12 cellular contexts compared by ENCODE assay signal in genomic region chr22:23270212-23270733, GRCh38.
DNase-seq lines count a peak whose midpoint lies in the region; ATAC-seq and TF ChIP-seq lines count a peak whose summit lies in the region.
"Had no signal": no experiment of that assay in that cellular context is flagged by ENCODE, and none has a peak within 500 bp of the region (broad histone marks: within the 10 kb centered on the region; RNA-seq: fewer than 3 reads in every experiment).

No MANE protein-coding gene starts in this region.

- H3K27me3 Mint-ChIP-seq in activated CD8-positive, alpha-beta T cell treated with anti-CD3 and anti-CD28 coated beads for 36 hours: no peaks in the 10 kb centered on the region
- no peaks in the 10 kb centered on the region for H3K27me3 Mint-ChIP-seq in activated CD8-positive, alpha-beta T cell treated with anti-CD3 and anti-CD28 coated beads, Interleukin-2, amount 10 ng/mL, durations not matched to agents 7 days and 5 days (ENCODE audit: low read depth)
- no peaks in the 10 kb centered on the region for H3K27me3 Mint-ChIP-seq in activated T-helper 17 cell treated with anti-CD3 and anti-CD28 coated beads, Interleukin-2, amount 50 U/mL, for 72 hours
- H3K27me3 Mint-ChIP-seq: T-helper 17 cell had no signal

- H3K4me1 Mint-ChIP-seq in activated CD8-positive, alpha-beta T cell treated with anti-CD3 and anti-CD28 coated beads for 36 hours (ENCODE audit: low read depth): no peaks in the 10 kb centered on the region
- H3K4me1 Mint-ChIP-seq in activated CD8-positive, alpha-beta T cell treated with anti-CD3 and anti-CD28 coated beads, Interleukin-2, amount 10 ng/mL, durations not matched to agents 7 days and 5 days (ENCODE audit: low read depth): peaks cover 14% of the 10 kb centered on the region
- no peaks in the 10 kb centered on the region for H3K4me1 Mint-ChIP-seq in activated T-helper 17 cell treated with anti-CD3 and anti-CD28 coated beads, Interleukin-2, amount 50 U/mL, for 72 hours

- TF ChIP-seq EP300 in upper lobe of left lung (IDR thresholded peaks at IDR 0.05): no peak

- H3K9me3 Mint-ChIP-seq in activated CD8-positive, alpha-beta T cell treated with anti-CD3 and anti-CD28 coated beads for 36 hours: no peaks in the 10 kb centered on the region
- H3K9me3 Mint-ChIP-seq in activated CD8-positive, alpha-beta T cell treated with anti-CD3 and anti-CD28 coated beads, Interleukin-2, amount 10 ng/mL, durations not matched to agents 7 days and 5 days (ENCODE audit: insufficient read depth): no peaks in the 10 kb centered on the region
- no peaks in the 10 kb centered on the region for H3K9me3 Mint-ChIP-seq in activated T-helper 17 cell treated with anti-CD3 and anti-CD28 coated beads, Interleukin-2, amount 50 U/mL, for 72 hours

- WGBS in upper lobe of left lung, 2 donors: 61 to 64% methylated on average over 8 of the region's 8 CpGs

- no peak for TF ChIP-seq POLR2A in upper lobe of left lung (IDR thresholded peaks at IDR 0.05)

- H3K27me3 ChIP-seq in stomach smooth muscle (ENCODE audit: control insufficient read depth in 1 of 2, insufficient read depth in 2 of 2, low read length in 2 of 2): no peaks in the 10 kb centered on the region
- no peaks in the 10 kb centered on the region for H3K27me3 ChIP-seq in upper lobe of left lung

- no peak overlapping the region for H3K4me3 Mint-ChIP-seq in activated CD8-positive, alpha-beta T cell treated with anti-CD3 and anti-CD28 coated beads for 36 hours
- no peak overlapping the region for H3K4me3 Mint-ChIP-seq in activated CD8-positive, alpha-beta T cell treated with anti-CD3 and anti-CD28 coated beads, Interleukin-2, amount 10 ng/mL, durations not matched to agents 7 days and 5 days
- no peak overlapping the region for H3K4me3 Mint-ChIP-seq in activated T-helper 17 cell treated with anti-CD3 and anti-CD28 coated beads, Interleukin-2, amount 50 U/mL, for 72 hours
- H3K4me3 Mint-ChIP-seq: T-helper 17 cell had no signal

- POLR2A ChIA-PET in activated CD8-positive, alpha-beta T cell treated with anti-CD3 and anti-CD28 coated beads for 36 hours (lab: Charles Lee): no interaction called here
- POLR2A ChIA-PET in activated CD8-positive, alpha-beta T cell treated with anti-CD3 and anti-CD28 coated beads, Interleukin-2, amount 10 ng/mL, durations not matched to agents 7 days and 5 days (lab: Charles Lee): no interaction called here

- no peak for DNase-seq in activated CD8-positive, alpha-beta T cell treated with anti-CD3 and anti-CD28 coated beads for 36 hours
- DNase-seq in activated CD8-positive, alpha-beta T cell treated with anti-CD3 and anti-CD28 coated beads, Interleukin-2, amount 10 ng/mL, durations not matched to agents 7 days and 5 days: no peak
- DNase-seq in iPS-NIHi11 (ENCODE audit: low spot score): peak; percentile 38
- DNase-seq in upper lobe of left lung: no peak
- DNase-seq in Right ventricle myocardium inferior (ENCODE audit: missing footprints): no peak
- DNase-seq: GF-D8, NCI-H1436 treated with DMSO at 0.1 percent for 48 hours, T-helper 17 cell had no signal

- H3K9me3 ChIP-seq in stomach smooth muscle (ENCODE audit: control insufficient read depth in 2 of 2, low read length in 2 of 2): no peaks in the 10 kb centered on the region
- no peaks in the 10 kb centered on the region for H3K9me3 ChIP-seq in upper lobe of left lung

- no peak for TF ChIP-seq CTCF in activated CD8-positive, alpha-beta T cell treated with anti-CD3 and anti-CD28 coated beads for 36 hours (IDR thresholded peaks at IDR 0.05)
- no peak for TF ChIP-seq CTCF in upper lobe of left lung (IDR thresholded peaks at IDR 0.05)

- H3K36me3 Mint-ChIP-seq in activated CD8-positive, alpha-beta T cell treated with anti-CD3 and anti-CD28 coated beads for 36 hours (ENCODE audit: low read depth): peaks cover 6% of the 10 kb centered on the region
- H3K36me3 Mint-ChIP-seq in activated CD8-positive, alpha-beta T cell treated with anti-CD3 and anti-CD28 coated beads, Interleukin-2, amount 10 ng/mL, durations not matched to agents 7 days and 5 days (ENCODE audit: low read depth): peaks cover 3% of the 10 kb centered on the region
- peaks cover 64% of the 10 kb centered on the region for H3K36me3 Mint-ChIP-seq in activated T-helper 17 cell treated with anti-CD3 and anti-CD28 coated beads, Interleukin-2, amount 50 U/mL, for 72 hours (ENCODE audit: low read depth)

- peaks cover 41 to 59% of the 10 kb centered on the region in 2 donors for H3K36me3 ChIP-seq in stomach smooth muscle (ENCODE audit: control insufficient read depth in 2 of 2, insufficient read depth in 2 of 2, low read length in 2 of 2)
- peaks cover 0 to 83% (median 51%) of the 10 kb centered on the region in 4 donors for H3K36me3 ChIP-seq in upper lobe of left lung

- CTCF ChIA-PET in activated CD8-positive, alpha-beta T cell treated with anti-CD3 and anti-CD28 coated beads for 36 hours (lab: Charles Lee): interaction anchor here (1.4 to 2.3 kb wide), 2 partner anchors 12 to 93 kb away, joined by 5 to 7 read pairs; no protein-coding TSS in a partner anchor
- CTCF ChIA-PET in activated CD8-positive, alpha-beta T cell treated with anti-CD3 and anti-CD28 coated beads, Interleukin-2, amount 10 ng/mL, durations not matched to agents 7 days and 5 days (lab: Charles Lee): interaction anchor here (1.3 to 2.2 kb wide), 2 partner anchors 14 to 20 kb away, joined by 4 read pairs; no protein-coding TSS in a partner anchor

- intact Hi-C loops in activated CD8-positive, alpha-beta T cell treated with anti-CD3 and anti-CD28 coated beads for 36 hours (cut with micrococcal nuclease): no loop called here
- intact Hi-C loops in Right ventricle myocardium inferior (cut with DNase I): no loop called here

- peak overlapping the region; percentile 21 for H3K27ac Mint-ChIP-seq in activated CD8-positive, alpha-beta T cell treated with anti-CD3 and anti-CD28 coated beads for 36 hours
- no peak overlapping the region for H3K27ac Mint-ChIP-seq in activated CD8-positive, alpha-beta T cell treated with anti-CD3 and anti-CD28 coated beads, Interleukin-2, amount 10 ng/mL, durations not matched to agents 7 days and 5 days
- H3K27ac Mint-ChIP-seq in activated T-helper 17 cell treated with anti-CD3 and anti-CD28 coated beads, Interleukin-2, amount 50 U/mL, for 72 hours: peak overlapping the region; percentile 48

- H3K4me1 ChIP-seq in stomach smooth muscle (ENCODE audit: control insufficient read depth, insufficient read depth, low read length) (peaks cover 18% of the 10 kb centered on the region), upper lobe of left lung (no peaks in the 10 kb centered on the region)

- ATAC-seq in activated CD8-positive, alpha-beta T cell treated with anti-CD3 and anti-CD28 coated beads for 36 hours: no peak
- ATAC-seq in activated CD8-positive, alpha-beta T cell treated with anti-CD3 and anti-CD28 coated beads, Interleukin-2, amount 10 ng/mL, durations not matched to agents 7 days and 5 days: no peak
- ATAC-seq in activated T-helper 17 cell treated with anti-CD3 and anti-CD28 coated beads, Interleukin-2, amount 50 U/mL, for 72 hours (replicated peaks): no peak
- no peak for ATAC-seq in GM18909 (IDR thresholded peaks at IDR 0.05; ENCODE audit: poor library complexity, unreplicated experiment)
- no peak for ATAC-seq in upper lobe of left lung (ENCODE audit: low FRiP score in 2 of 2)
- no peak for ATAC-seq in Right ventricle myocardium inferior

- H3K27ac ChIP-seq in stomach smooth muscle (ENCODE audit: low read length): peak overlapping the region; percentile 49
- H3K27ac ChIP-seq in upper lobe of left lung: no peak overlapping the region
- H3K27ac ChIP-seq: skin epidermis had no signal

- no peak overlapping the region for H3K9ac ChIP-seq in stomach smooth muscle (ENCODE audit: low read length in 2 of 2)

- H3K4me3 ChIP-seq in stomach smooth muscle (ENCODE audit: low read length in 2 of 2) (no peak overlapping the region), upper lobe of left lung (no peak overlapping the region)
- H3K4me3 ChIP-seq: skin epidermis had no signal
